ENCODE assay signal across 1 cellular context in genomic region chr7:108102913-108103312, GRCh38.
TF ChIP-seq lines count a peak whose summit lies in the region.

No MANE protein-coding gene starts in this region.

TF ChIP-seq in H1, 55 proteins besides CTCF, POLR2A, EP300 and RAD21:
- TF ChIP-seq USF2 (IDR thresholded peaks at IDR 0.05; ENCODE audit: low read length) (no peak), KDM5A (IDR thresholded peaks at IDR 0.05; ENCODE audit: low read length) (no peak), EZH2 (IDR thresholded peaks at IDR 0.05; ENCODE audit: low read depth, low read length, severe bottlenecking) (no peak), JUN (IDR thresholded peaks at IDR 0.05; ENCODE audit: low read depth, low read length) (no peak), HDAC6 (IDR thresholded peaks at IDR 0.05; ENCODE audit: low read depth, low read length) (no peak), CHD2 (IDR thresholded peaks at IDR 0.05; ENCODE audit: low read length) (no peak), YY1 (IDR thresholded peaks at IDR 0.05; ENCODE audit: low read depth, low read length) (no peak), RXRA (IDR thresholded peaks at IDR 0.05; ENCODE audit: insufficient read depth, low read depth, low read length) (no peak), EGR1 (IDR thresholded peaks at IDR 0.05; ENCODE audit: borderline replicate concordance, low read depth, low read length) (no peak), ATF3 (IDR thresholded peaks at IDR 0.05; ENCODE audit: insufficient read depth, low read depth, low read length) (no peak), NRF1 (IDR thresholded peaks at IDR 0.05; ENCODE audit: low read depth, low read length) (no peak)
TF ChIP-seq in H1: peak in this region for 0.
